Comparison of ENCODE assay signal across 26 cellular contexts in the genomic region with DNA sequence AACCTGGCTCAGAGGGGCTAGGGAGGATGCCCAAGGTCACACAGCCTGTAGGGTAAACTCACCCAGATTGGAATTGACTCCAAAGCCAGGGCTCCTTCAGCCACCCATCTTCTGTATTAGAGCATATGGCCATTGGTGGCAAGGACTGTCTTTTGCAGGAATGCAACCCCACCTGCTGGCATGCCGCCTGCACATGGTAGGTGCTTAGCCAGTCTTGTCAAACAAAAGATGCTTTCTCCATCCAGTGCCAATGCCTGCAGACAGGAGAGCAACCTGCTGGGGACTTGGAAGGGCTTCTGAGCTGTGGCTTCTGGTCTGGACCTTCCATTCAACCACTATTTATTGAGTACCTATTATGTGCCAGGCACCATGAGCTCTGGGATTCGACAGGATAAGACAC.
"Had no signal": no experiment of that assay in that cellular context is flagged by ENCODE, and none has a peak within 500 bp of the region (broad histone marks: within the 10 kb centered on the region; RNA-seq: fewer than 3 reads in every experiment).

No MANE protein-coding gene starts in this region.

- DNase-seq: natural killer cell; nucleus accumbens; ovary; posterior cingulate gyrus; psoas muscle; right cardiac atrium; right lobe of liver; sigmoid colon; small intestine; stimulated activated CD4-positive, alpha-beta T cell treated with anti-CD3 and anti-CD28 coated beads, Interleukin-15, amount 100 ng/mL, for 24 hours; stimulated activated CD4-positive, alpha-beta T cell treated with anti-CD3 and anti-CD28 coated beads, Interleukin-2, amount 100 ng/mL, for 24 hours; stimulated activated CD4-positive, alpha-beta T cell treated with anti-CD3 and anti-CD28 coated beads, Interleukin-2, amount 100 ng/mL, for 48 hours; stimulated activated CD4-positive, alpha-beta T cell treated with anti-CD3 and anti-CD28 coated beads, Interleukin-4, amount 100 ng/mL, for 24 hours; stimulated activated naive B cell treated with anti-CD40 and anti-IgM and Interleukin-4, amounts not matched to agents 10 μg/mL and 1 μg/mL and 100 μg/mL, for 72 hours; stimulated activated naive CD4-positive, alpha-beta T cell treated with Interleukin-2 at 50 U/mL for 16 hours; stomach; thyroid gland; trophoblast cell; upper lobe of left lung had no signal

- H3K27ac ChIP-seq: neutrophil, ovary, parathyroid adenoma, psoas muscle, right lobe of liver, sigmoid colon, stomach, thoracic aorta, thyroid gland, tibial nerve, upper lobe of left lung, vagina had no signal

- H3K27me3 ChIP-seq: neutrophil, ovary, right lobe of liver, sigmoid colon, stomach, thyroid gland, tibial nerve, upper lobe of left lung, vagina had no signal

- H3K79me2 ChIP-seq: parathyroid adenoma had no signal

- H3K4me3 ChIP-seq: ovary, psoas muscle, right lobe of liver, sigmoid colon, stomach, thoracic aorta, thyroid gland, tibial nerve, upper lobe of left lung, vagina had no signal

- H3K9me3 ChIP-seq: neutrophil, ovary, right lobe of liver, thoracic aorta, thyroid gland had no signal

- H3K9ac ChIP-seq: parathyroid adenoma had no signal

- H3K36me3 ChIP-seq: neutrophil, ovary, right lobe of liver had no signal

- H3K4me1 ChIP-seq: parathyroid adenoma, psoas muscle, right lobe of liver, sigmoid colon, stomach, thyroid gland, tibial nerve, upper lobe of left lung, vagina had no signal

- FAIRE-seq: small intestine, urothelium cell line had no signal

- ATAC-seq: natural killer cell; psoas muscle; right cardiac atrium; right lobe of liver; stimulated activated effector memory CD8-positive, alpha-beta T cell treated with anti-CD3 and anti-CD28 coated beads, Interleukin-12 subunit alpha, Interleukin-12 subunit beta, amount 100 ng/mL, for 72 hours; stimulated activated naive B cell treated with anti-CD40 and anti-IgM and Interleukin-4, amounts not matched to agents 10 μg/mL and 1 μg/mL and 100 μg/mL, for 72 hours had no signal

- H2AFZ ChIP-seq: parathyroid adenoma had no signal
